Comparison of ENCODE assay signal across 1 cellular context in genomic region chr15:56927816-56928215, GRCh38.
TF ChIP-seq lines count a peak whose summit lies in the region.

No MANE protein-coding gene starts in this region.

TF ChIP-seq in H1, 55 proteins besides CTCF, POLR2A, EP300 and RAD21:
- 0 out of 2 replicates have a peak, but pooled peaks have one; percentile 20 for TF ChIP-seq TEAD4 (IDR thresholded peaks at IDR 0.05; ENCODE audit: low read depth, low read length)
- TF ChIP-seq NANOG (IDR thresholded peaks at IDR 0.05; ENCODE audit: insufficient read depth, low read depth, low read length, poor library complexity, severe bottlenecking): no peak
- no peak for TF ChIP-seq GABPA (IDR thresholded peaks at IDR 0.05; ENCODE audit: borderline replicate concordance, insufficient read depth, low read length)
